Comparison of ENCODE assay signal across 1 cellular context in the genomic region with DNA sequence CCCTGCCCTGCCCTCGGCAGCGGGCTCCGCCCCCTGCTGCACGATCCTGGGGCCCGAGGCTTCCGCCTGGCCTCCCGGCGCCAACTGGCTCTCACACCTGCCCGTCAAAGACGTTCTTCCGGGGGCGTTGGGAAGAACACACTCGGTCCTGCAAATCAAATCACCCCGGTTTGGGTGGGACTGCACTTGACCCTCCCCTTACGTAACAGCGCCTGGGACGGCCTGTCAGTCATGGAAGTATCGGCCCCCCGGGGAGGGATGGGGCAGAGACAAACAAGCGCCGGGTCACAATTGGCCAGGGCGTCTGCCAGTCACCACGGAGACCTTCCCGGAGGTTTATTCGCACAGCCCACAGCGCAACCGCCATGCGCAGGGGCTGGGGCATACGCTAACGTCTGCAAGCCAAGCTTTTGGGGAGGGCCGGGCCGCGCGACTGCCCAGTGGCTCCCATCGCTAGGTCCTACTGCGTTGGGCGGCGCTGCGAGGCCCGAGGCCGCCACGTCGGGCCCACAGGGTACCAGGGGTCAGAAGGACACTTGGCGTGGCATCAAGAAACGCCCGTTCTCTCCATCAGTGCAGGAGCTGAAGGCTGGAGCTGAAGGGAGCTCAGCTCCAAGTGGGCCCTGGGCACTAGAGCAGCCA.
A peak's percentile ranks its signal among the peaks of the same experiment; 100 is the strongest.
TF ChIP-seq lines count a peak whose summit lies in the region.

No MANE protein-coding gene starts in this region.

TF ChIP-seq in HepG2, 621 proteins besides CTCF, POLR2A, EP300 and RAD21 (continued from another document and continues in another):
- TF ChIP-seq, protein P1, sequence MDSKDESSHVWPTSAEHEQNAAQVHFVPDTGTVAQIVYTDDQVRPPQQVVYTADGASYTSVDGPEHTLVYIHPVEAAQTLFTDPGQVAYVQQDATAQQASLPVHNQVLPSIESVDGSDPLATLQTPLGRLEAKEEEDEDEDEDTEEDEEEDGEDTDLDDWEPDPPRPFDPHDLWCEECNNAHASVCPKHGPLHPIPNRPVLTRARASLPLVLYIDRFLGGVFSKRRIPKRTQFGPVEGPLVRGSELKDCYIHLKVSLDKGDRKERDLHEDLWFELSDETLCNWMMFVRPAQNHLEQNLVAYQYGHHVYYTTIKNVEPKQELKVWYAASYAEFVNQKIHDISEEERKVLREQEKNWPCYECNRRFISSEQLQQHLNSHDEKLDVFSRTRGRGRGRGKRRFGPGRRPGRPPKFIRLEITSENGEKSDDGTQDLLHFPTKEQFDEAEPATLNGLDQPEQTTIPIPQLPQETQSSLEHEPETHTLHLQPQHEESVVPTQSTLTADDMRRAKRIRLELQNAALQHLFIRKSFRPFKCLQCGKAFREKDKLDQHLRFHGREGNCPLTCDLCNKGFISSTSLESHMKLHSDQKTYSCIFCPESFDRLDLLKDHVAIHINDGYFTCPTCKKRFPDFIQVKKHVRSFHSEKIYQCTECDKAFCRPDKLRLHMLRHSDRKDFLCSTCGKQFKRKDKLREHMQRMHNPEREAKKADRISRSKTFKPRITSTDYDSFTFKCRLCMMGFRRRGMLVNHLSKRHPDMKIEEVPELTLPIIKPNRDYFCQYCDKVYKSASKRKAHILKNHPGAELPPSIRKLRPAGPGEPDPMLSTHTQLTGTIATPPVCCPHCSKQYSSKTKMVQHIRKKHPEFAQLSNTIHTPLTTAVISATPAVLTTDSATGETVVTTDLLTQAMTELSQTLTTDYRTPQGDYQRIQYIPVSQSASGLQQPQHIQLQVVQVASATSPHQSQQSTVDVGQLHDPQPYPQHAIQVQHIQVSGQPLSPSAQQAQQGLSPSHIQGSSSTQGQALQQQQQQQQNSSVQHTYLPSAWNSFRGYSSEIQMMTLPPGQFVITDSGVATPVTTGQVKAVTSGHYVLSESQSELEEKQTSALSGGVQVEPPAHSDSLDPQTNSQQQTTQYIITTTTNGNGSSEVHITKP (CRISPR knock-in tag; IDR thresholded peaks at IDR 0.05; ENCODE audit: low read depth), result peak; percentile 72; the same call in 1 of the 2 replicates
- TF ChIP-seq RNF2 (conservative IDR thresholded peaks at IDR 0.05; ENCODE audit: low read depth), result peak; percentile 79
- peak; percentile 94 for TF ChIP-seq SP2 (CRISPR knock-in tag; IDR thresholded peaks at IDR 0.05)
- TF ChIP-seq TARDBP (CRISPR knock-in tag; IDR thresholded peaks at IDR 0.05), result peak; percentile 60; the same call in 1 of the 2 replicates
- TF ChIP-seq, protein P2, sequence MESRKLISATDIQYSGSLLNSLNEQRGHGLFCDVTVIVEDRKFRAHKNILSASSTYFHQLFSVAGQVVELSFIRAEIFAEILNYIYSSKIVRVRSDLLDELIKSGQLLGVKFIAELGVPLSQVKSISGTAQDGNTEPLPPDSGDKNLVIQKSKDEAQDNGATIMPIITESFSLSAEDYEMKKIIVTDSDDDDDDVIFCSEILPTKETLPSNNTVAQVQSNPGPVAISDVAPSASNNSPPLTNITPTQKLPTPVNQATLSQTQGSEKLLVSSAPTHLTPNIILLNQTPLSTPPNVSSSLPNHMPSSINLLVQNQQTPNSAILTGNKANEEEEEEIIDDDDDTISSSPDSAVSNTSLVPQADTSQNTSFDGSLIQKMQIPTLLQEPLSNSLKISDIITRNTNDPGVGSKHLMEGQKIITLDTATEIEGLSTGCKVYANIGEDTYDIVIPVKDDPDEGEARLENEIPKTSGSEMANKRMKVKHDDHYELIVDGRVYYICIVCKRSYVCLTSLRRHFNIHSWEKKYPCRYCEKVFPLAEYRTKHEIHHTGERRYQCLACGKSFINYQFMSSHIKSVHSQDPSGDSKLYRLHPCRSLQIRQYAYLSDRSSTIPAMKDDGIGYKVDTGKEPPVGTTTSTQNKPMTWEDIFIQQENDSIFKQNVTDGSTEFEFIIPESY (CRISPR knock-in tag; IDR thresholded peaks at IDR 0.05), result no peak; the same call in 1 of the 2 replicates
- TF ChIP-seq MAFK (conservative IDR thresholded peaks at IDR 0.05 in 1 of 2, IDR thresholded peaks at IDR 0.05 in 1 of 2; ENCODE audit: low read length in 2 of 2), result no peak
- TF ChIP-seq ZNF83 (CRISPR knock-in tag; IDR thresholded peaks at IDR 0.05; ENCODE audit: borderline replicate concordance), result peak; percentile 82; the same call in 1 of the 2 replicates
- peak; percentile 44 for TF ChIP-seq NR2F6 (IDR thresholded peaks at IDR 0.05)
- TF ChIP-seq NR2F6 (CRISPR knock-in tag; IDR thresholded peaks at IDR 0.05), result peak; percentile 55
- TF ChIP-seq, protein P3, sequence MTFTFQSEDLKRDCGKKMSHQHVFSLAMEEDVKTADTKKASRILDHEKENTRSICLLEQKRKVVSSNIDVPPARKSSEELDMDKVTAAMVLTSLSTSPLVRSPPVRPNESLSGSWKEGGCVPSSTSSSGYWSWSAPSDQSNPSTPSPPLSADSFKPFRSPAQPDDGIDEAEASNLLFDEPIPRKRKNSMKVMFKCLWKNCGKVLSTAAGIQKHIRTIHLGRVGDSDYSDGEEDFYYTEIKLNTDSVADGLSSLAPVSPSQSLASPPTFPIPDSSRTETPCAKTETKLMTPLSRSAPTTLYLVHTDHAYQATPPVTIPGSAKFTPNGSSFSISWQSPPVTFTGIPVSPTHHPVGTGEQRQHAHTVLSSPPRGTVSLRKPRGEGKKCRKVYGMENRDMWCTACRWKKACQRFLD (CRISPR knock-in tag; IDR thresholded peaks at IDR 0.05; ENCODE audit: borderline replicate concordance), result no peak
- TF ChIP-seq ZNF556 (CRISPR knock-in tag; IDR thresholded peaks at IDR 0.05; ENCODE audit: borderline replicate concordance), result 0 out of 2 replicates have a peak, but pooled peaks have one; percentile 31
- TF ChIP-seq GPN1 (CRISPR knock-in tag; IDR thresholded peaks at IDR 0.05; ENCODE audit: borderline replicate concordance), result 0 out of 2 replicates have a peak, but pooled peaks have one; percentile 52
- 0 out of 2 replicates have a peak, but pooled peaks have one; percentile 23 for TF ChIP-seq KDM4B (CRISPR knock-in tag; IDR thresholded peaks at IDR 0.05)
- TF ChIP-seq, protein P4, sequence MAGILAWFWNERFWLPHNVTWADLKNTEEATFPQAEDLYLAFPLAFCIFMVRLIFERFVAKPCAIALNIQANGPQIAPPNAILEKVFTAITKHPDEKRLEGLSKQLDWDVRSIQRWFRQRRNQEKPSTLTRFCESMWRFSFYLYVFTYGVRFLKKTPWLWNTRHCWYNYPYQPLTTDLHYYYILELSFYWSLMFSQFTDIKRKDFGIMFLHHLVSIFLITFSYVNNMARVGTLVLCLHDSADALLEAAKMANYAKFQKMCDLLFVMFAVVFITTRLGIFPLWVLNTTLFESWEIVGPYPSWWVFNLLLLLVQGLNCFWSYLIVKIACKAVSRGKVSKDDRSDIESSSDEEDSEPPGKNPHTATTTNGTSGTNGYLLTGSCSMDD (CRISPR knock-in tag; IDR thresholded peaks at IDR 0.05), result 0 out of 2 replicates have a peak, but pooled peaks have one; percentile 37
- TF ChIP-seq, protein P5, sequence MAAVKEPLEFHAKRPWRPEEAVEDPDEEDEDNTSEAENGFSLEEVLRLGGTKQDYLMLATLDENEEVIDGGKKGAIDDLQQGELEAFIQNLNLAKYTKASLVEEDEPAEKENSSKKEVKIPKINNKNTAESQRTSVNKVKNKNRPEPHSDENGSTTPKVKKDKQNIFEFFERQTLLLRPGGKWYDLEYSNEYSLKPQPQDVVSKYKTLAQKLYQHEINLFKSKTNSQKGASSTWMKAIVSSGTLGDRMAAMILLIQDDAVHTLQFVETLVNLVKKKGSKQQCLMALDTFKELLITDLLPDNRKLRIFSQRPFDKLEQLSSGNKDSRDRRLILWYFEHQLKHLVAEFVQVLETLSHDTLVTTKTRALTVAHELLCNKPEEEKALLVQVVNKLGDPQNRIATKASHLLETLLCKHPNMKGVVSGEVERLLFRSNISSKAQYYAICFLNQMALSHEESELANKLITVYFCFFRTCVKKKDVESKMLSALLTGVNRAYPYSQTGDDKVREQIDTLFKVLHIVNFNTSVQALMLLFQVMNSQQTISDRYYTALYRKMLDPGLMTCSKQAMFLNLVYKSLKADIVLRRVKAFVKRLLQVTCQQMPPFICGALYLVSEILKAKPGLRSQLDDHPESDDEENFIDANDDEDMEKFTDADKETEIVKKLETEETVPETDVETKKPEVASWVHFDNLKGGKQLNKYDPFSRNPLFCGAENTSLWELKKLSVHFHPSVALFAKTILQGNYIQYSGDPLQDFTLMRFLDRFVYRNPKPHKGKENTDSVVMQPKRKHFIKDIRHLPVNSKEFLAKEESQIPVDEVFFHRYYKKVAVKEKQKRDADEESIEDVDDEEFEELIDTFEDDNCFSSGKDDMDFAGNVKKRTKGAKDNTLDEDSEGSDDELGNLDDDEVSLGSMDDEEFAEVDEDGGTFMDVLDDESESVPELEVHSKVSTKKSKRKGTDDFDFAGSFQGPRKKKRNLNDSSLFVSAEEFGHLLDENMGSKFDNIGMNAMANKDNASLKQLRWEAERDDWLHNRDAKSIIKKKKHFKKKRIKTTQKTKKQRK (IDR thresholded peaks at IDR 0.05; ENCODE audit: low read length), result peak; percentile 57
- TF ChIP-seq TOPORS (CRISPR knock-in tag; IDR thresholded peaks at IDR 0.05), result no peak
- peak; percentile 69; the same call in 1 of the 2 replicates for TF ChIP-seq RFXANK (CRISPR knock-in tag; IDR thresholded peaks at IDR 0.05)
- TF ChIP-seq HOXA3 (CRISPR knock-in tag; IDR thresholded peaks at IDR 0.05), result peak; percentile 81
- TF ChIP-seq ZNF720 (CRISPR knock-in tag; IDR thresholded peaks at IDR 0.05), result no peak
- TF ChIP-seq TAF15 (IDR thresholded peaks at IDR 0.05; ENCODE audit: low read depth, low read length, poor library complexity, severe bottlenecking), result no peak
- TF ChIP-seq, protein P6, sequence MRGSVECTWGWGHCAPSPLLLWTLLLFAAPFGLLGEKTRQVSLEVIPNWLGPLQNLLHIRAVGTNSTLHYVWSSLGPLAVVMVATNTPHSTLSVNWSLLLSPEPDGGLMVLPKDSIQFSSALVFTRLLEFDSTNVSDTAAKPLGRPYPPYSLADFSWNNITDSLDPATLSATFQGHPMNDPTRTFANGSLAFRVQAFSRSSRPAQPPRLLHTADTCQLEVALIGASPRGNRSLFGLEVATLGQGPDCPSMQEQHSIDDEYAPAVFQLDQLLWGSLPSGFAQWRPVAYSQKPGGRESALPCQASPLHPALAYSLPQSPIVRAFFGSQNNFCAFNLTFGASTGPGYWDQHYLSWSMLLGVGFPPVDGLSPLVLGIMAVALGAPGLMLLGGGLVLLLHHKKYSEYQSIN (CRISPR knock-in tag; IDR thresholded peaks at IDR 0.05; ENCODE audit: borderline replicate concordance), result no peak
- TF ChIP-seq, protein P7, sequence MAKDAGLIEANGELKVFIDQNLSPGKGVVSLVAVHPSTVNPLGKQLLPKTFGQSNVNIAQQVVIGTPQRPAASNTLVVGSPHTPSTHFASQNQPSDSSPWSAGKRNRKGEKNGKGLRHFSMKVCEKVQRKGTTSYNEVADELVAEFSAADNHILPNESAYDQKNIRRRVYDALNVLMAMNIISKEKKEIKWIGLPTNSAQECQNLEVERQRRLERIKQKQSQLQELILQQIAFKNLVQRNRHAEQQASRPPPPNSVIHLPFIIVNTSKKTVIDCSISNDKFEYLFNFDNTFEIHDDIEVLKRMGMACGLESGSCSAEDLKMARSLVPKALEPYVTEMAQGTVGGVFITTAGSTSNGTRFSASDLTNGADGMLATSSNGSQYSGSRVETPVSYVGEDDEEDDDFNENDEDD (CRISPR knock-in tag; IDR thresholded peaks at IDR 0.05; ENCODE audit: borderline replicate concordance), result peak; percentile 84
- TF ChIP-seq, protein P8, sequence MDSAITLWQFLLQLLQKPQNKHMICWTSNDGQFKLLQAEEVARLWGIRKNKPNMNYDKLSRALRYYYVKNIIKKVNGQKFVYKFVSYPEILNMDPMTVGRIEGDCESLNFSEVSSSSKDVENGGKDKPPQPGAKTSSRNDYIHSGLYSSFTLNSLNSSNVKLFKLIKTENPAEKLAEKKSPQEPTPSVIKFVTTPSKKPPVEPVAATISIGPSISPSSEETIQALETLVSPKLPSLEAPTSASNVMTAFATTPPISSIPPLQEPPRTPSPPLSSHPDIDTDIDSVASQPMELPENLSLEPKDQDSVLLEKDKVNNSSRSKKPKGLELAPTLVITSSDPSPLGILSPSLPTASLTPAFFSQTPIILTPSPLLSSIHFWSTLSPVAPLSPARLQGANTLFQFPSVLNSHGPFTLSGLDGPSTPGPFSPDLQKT (CRISPR knock-in tag; IDR thresholded peaks at IDR 0.05; ENCODE audit: borderline replicate concordance), result no peak
- no peak for TF ChIP-seq RARG (CRISPR knock-in tag; IDR thresholded peaks at IDR 0.05; ENCODE audit: low read depth)
- TF ChIP-seq TBL1XR1 (IDR thresholded peaks at IDR 0.05; ENCODE audit: borderline replicate concordance, low read length, partially characterized antibody), result peak; percentile 83
- peak; percentile 95 for TF ChIP-seq NFYB (CRISPR knock-in tag; IDR thresholded peaks at IDR 0.05)
- no peak for TF ChIP-seq ASH2L (IDR thresholded peaks at IDR 0.05; ENCODE audit: insufficient read length, low read depth, low read length)
- peak; percentile 80; the same call in 1 of the 2 replicates for TF ChIP-seq ZNF776 (CRISPR knock-in tag; IDR thresholded peaks at IDR 0.05)
- no peak for TF ChIP-seq ELF4 (CRISPR knock-in tag; IDR thresholded peaks at IDR 0.05; ENCODE audit: borderline replicate concordance)
- TF ChIP-seq ZNF124 (CRISPR knock-in tag; IDR thresholded peaks at IDR 0.05), result peak; percentile 63
- TF ChIP-seq ZNF713 (CRISPR knock-in tag; IDR thresholded peaks at IDR 0.05), result no peak
- TF ChIP-seq, protein P9, sequence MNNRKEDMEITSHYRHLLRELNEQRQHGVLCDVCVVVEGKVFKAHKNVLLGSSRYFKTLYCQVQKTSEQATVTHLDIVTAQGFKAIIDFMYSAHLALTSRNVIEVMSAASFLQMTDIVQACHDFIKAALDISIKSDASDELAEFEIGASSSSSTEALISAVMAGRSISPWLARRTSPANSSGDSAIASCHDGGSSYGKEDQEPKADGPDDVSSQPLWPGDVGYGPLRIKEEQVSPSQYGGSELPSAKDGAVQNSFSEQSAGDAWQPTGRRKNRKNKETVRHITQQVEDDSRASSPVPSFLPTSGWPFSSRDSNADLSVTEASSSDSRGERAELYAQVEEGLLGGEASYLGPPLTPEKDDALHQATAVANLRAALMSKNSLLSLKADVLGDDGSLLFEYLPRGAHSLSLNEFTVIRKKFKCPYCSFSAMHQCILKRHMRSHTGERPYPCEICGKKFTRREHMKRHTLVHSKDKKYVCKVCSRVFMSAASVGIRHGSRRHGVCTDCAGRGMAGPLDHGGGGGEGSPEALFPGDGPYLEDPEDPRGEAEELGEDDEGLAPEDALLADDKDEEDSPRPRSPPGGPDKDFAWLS (CRISPR knock-in tag; IDR thresholded peaks at IDR 0.05; ENCODE audit: borderline replicate concordance), result no peak
- no peak for TF ChIP-seq JUNB (CRISPR knock-in tag; IDR thresholded peaks at IDR 0.05; ENCODE audit: borderline replicate concordance)
- peak; percentile 71 for TF ChIP-seq ISL2 (CRISPR knock-in tag; IDR thresholded peaks at IDR 0.05)
- no peak for TF ChIP-seq MBD4 (IDR thresholded peaks at IDR 0.05; ENCODE audit: borderline replicate concordance, low read length)
- TF ChIP-seq MED13 (CRISPR knock-in tag; IDR thresholded peaks at IDR 0.05), result no peak
- TF ChIP-seq MBNL3 (CRISPR knock-in tag; conservative IDR thresholded peaks at IDR 0.05), result no peak
- peak; percentile 71 for TF ChIP-seq BCL6 (CRISPR knock-in tag; IDR thresholded peaks at IDR 0.05)
- TF ChIP-seq ZEB1 (IDR thresholded peaks at IDR 0.05; ENCODE audit: insufficient replicate concordance, low read depth), result no peak
- no peak for TF ChIP-seq KAT2B (IDR thresholded peaks at IDR 0.05; ENCODE audit: borderline replicate concordance, low read depth, low read length)
- 0 out of 2 replicates have a peak, but pooled peaks have one; percentile 59 for TF ChIP-seq ZNF558 (CRISPR knock-in tag; IDR thresholded peaks at IDR 0.05; ENCODE audit: borderline replicate concordance)
- TF ChIP-seq PLRG1 (conservative IDR thresholded peaks at IDR 0.05), result no peak
- peak; percentile 96 for TF ChIP-seq MZF1 (CRISPR knock-in tag; IDR thresholded peaks at IDR 0.05; ENCODE audit: borderline replicate concordance)
- TF ChIP-seq ATRX (CRISPR knock-in tag; IDR thresholded peaks at IDR 0.05; ENCODE audit: borderline replicate concordance), result no peak
- TF ChIP-seq KLF16 (CRISPR knock-in tag; IDR thresholded peaks at IDR 0.05), result peak in 1 of 2 experiments; percentile 93; a peak in 2 of 4 replicates
- TF ChIP-seq SPEN (CRISPR knock-in tag; IDR thresholded peaks at IDR 0.05; ENCODE audit: low read depth), result peak; percentile 93
